ENCODE assay signal across 1 cellular context in genomic region chr11:2730323-2731284, GRCh38.
TF ChIP-seq lines count a peak whose summit lies in the region.

No MANE protein-coding gene starts in this region.

TF ChIP-seq in HepG2, 621 proteins besides CTCF, POLR2A, EP300 and RAD21 (continued from another document and continues in another):
- TF ChIP-seq ZNF280D (CRISPR knock-in tag; IDR thresholded peaks at IDR 0.05) (no peak), ATF4 (CRISPR knock-in tag; IDR thresholded peaks at IDR 0.05) (0 out of 4 replicates have a peak, but pooled peaks of 1 of the 2 experiments have one; percentile 27), SKIL (CRISPR knock-in tag; IDR thresholded peaks at IDR 0.05; ENCODE audit: borderline replicate concordance) (peak; percentile 74), E2F5 (CRISPR knock-in tag; conservative IDR thresholded peaks at IDR 0.05) (no peak), LBX2 (CRISPR knock-in tag; IDR thresholded peaks at IDR 0.05; ENCODE audit: borderline replicate concordance) (no peak), ZNF362 (CRISPR knock-in tag; IDR thresholded peaks at IDR 0.05; ENCODE audit: borderline replicate concordance) (peak; percentile 12; the same call in 1 of the 2 replicates), SOX6 (IDR thresholded peaks at IDR 0.05) (no peak), SOX6 (CRISPR knock-in tag; IDR thresholded peaks at IDR 0.05) (peak; percentile 83), HNF1A (IDR thresholded peaks at IDR 0.05; ENCODE audit: low read depth) (peak; percentile 61; the same call in 1 of the 2 replicates), HNF1A (CRISPR knock-in tag; IDR thresholded peaks at IDR 0.05; ENCODE audit: borderline replicate concordance) (peak; percentile 46), ZMAT5 (CRISPR knock-in tag; IDR thresholded peaks at IDR 0.05; ENCODE audit: borderline replicate concordance, low read depth) (no peak), HMG20B (CRISPR knock-in tag; conservative IDR thresholded peaks at IDR 0.05) (peak; percentile 75; the same call in 1 of the 2 replicates), YEATS2 (CRISPR knock-in tag; IDR thresholded peaks at IDR 0.05; ENCODE audit: borderline replicate concordance) (peak; percentile 36), POGZ (CRISPR knock-in tag; IDR thresholded peaks at IDR 0.05) (peak; percentile 30; the same call in 1 of the 2 replicates), NCOA5 (CRISPR knock-in tag; IDR thresholded peaks at IDR 0.05) (no peak), SP1 (IDR thresholded peaks at IDR 0.05) (no peak), SP1 (CRISPR knock-in tag; IDR thresholded peaks at IDR 0.05) (no peak; the same call in 1 of the 2 replicates), ZNF713 (CRISPR knock-in tag; IDR thresholded peaks at IDR 0.05) (0 out of 2 replicates have a peak, but pooled peaks have one; percentile 16), HBP1 (CRISPR knock-in tag; IDR thresholded peaks at IDR 0.05; ENCODE audit: low read depth) (peak; percentile 66; the same call in 1 of the 2 replicates), RFX5 (IDR thresholded peaks at IDR 0.05; ENCODE audit: low read depth, low read length) (no peak), RORA (CRISPR knock-in tag; IDR thresholded peaks at IDR 0.05) (no peak), IRF1 (CRISPR knock-in tag; IDR thresholded peaks at IDR 0.05; ENCODE audit: low read depth) (no peak), KLF16 (CRISPR knock-in tag; IDR thresholded peaks at IDR 0.05) (peak in 1 of 2 experiments; percentile 78; a peak in 1 of 4 replicates), KAT8 (CRISPR knock-in tag; IDR thresholded peaks at IDR 0.05) (peak; percentile 48; the same call in 1 of the 2 replicates), ZNF7 (CRISPR knock-in tag; IDR thresholded peaks at IDR 0.05) (no peak), YEATS4 (CRISPR knock-in tag; IDR thresholded peaks at IDR 0.05; ENCODE audit: borderline replicate concordance) (no peak; the same call in 1 of the 2 replicates), ZFYVE20 (CRISPR knock-in tag; IDR thresholded peaks at IDR 0.05; ENCODE audit: borderline replicate concordance, low read depth) (0 out of 2 replicates have a peak, but pooled peaks have one; percentile 16), ZNF292 (CRISPR knock-in tag; IDR thresholded peaks at IDR 0.05; ENCODE audit: borderline replicate concordance, low read depth) (peak; percentile 76; the same call in 1 of the 2 replicates), ZNF672 (CRISPR knock-in tag; IDR thresholded peaks at IDR 0.05) (no peak), ZNF781 (CRISPR knock-in tag; IDR thresholded peaks at IDR 0.05; ENCODE audit: borderline replicate concordance, not compliant biosample characterization) (no peak), ZNF543 (CRISPR knock-in tag; IDR thresholded peaks at IDR 0.05) (peak; percentile 82; the same call in 1 of the 2 replicates), SRY (CRISPR knock-in tag; IDR thresholded peaks at IDR 0.05) (no peak), CSRNP1 (CRISPR knock-in tag; IDR thresholded peaks at IDR 0.05) (peak; percentile 90; the same call in 1 of the 2 replicates), RNF219 (CRISPR knock-in tag; IDR thresholded peaks at IDR 0.05) (no peak), BATF2 (CRISPR knock-in tag; IDR thresholded peaks at IDR 0.05) (no peak), ZNF3 (CRISPR knock-in tag; IDR thresholded peaks at IDR 0.05) (no peak)
